8 cellular contexts compared by ENCODE assay signal in genomic region chr3:46926447-46926846, GRCh38. TPM values are rescaled to one million over a fixed set of nuclear protein-coding genes. Genes with fewer than 3 reads are reported as not detected.
DNase-seq lines count a peak whose midpoint lies in the region; ATAC-seq and TF ChIP-seq lines count a peak whose summit lies in the region.

No MANE protein-coding gene starts in this region.

- no peak overlapping the region for H3K4me3 ChIP-seq in coronary artery

- intact Hi-C loops in CD14-positive monocyte (cut with micrococcal nuclease) = loop anchor here in 1 of 2 donors (5.0 kb wide), 2 partner anchors 41 to 61 kb away; no protein-coding TSS in a partner anchor

- H3K27me3 Mint-ChIP-seq in CD14-positive monocyte (ENCODE audit: low read depth in 3 of 3) = no peaks in the 10 kb centered on the region
- H3K27me3 Mint-ChIP-seq in natural killer cell treated with Interleukin-12 subunit alpha and Interleukin-12 subunit beta and Interleukin-15 and Interleukin-18, amount 100 ng/mL, for 72 hours = no peaks in the 10 kb centered on the region

- DNase-seq in CD14-positive monocyte (ENCODE audit: low spot score) (no peak), coronary artery (ENCODE audit: low spot score) (peak; percentile 62), retina (no peak), NCI-H2171 treated with DMSO at 0.1 percent for 48 hours (lab: John Stamatoyannopoulos, UW) (no peak)
- no peak for DNase-seq in natural killer cell treated with Interleukin-12 subunit alpha and Interleukin-12 subunit beta and Interleukin-15 and Interleukin-18, amount 100 ng/mL, for 72 hours (ENCODE audit: low spot score)

- TF ChIP-seq CTCF in CD14-positive monocyte (IDR thresholded peaks at IDR 0.05) (no peak), coronary artery (IDR thresholded peaks at IDR 0.05) (no peak)

- ATAC-seq in HG03097 (IDR thresholded peaks at IDR 0.05; ENCODE audit: low FRiP score, unreplicated experiment) = peak; percentile 1
- no peak for ATAC-seq in natural killer cell treated with Interleukin-12 subunit alpha and Interleukin-12 subunit beta and Interleukin-15 and Interleukin-18, amount 100 ng/mL, for 72 hours
- no peak for ATAC-seq in GM18867 (IDR thresholded peaks at IDR 0.05; ENCODE audit: unreplicated experiment)
- no peak for ATAC-seq in GM18873 (IDR thresholded peaks at IDR 0.05; ENCODE audit: low FRiP score, unreplicated experiment)

- peaks cover 67% of the 10 kb centered on the region for H3K4me1 Mint-ChIP-seq in CD14-positive monocyte
- peaks cover 60 to 66% of the 10 kb centered on the region in 2 donors for H3K4me1 Mint-ChIP-seq in natural killer cell treated with Interleukin-12 subunit alpha and Interleukin-12 subunit beta and Interleukin-15 and Interleukin-18, amount 100 ng/mL, for 72 hours (ENCODE audit: low read depth in 2 of 2)

- peak overlapping the region; percentile 66 to 72 for H3K27ac ChIP-seq in coronary artery

- H3K27ac Mint-ChIP-seq in CD14-positive monocyte = peak overlapping the region; percentile 92 to 98 (median 97)
- peak overlapping the region; percentile 64 to 77 for H3K27ac Mint-ChIP-seq in natural killer cell treated with Interleukin-12 subunit alpha and Interleukin-12 subunit beta and Interleukin-15 and Interleukin-18, amount 100 ng/mL, for 72 hours

- H3K9me3 Mint-ChIP-seq in CD14-positive monocyte = peaks cover 0 to 7% (median 3%) of the 10 kb centered on the region in 7 donors
- peaks cover 4% of the 10 kb centered on the region for H3K9me3 Mint-ChIP-seq in natural killer cell treated with Interleukin-12 subunit alpha and Interleukin-12 subunit beta and Interleukin-15 and Interleukin-18, amount 100 ng/mL, for 72 hours

- H3K36me3 Mint-ChIP-seq in CD14-positive monocyte = peaks cover 53 to 58% of the 10 kb centered on the region in 2 donors
- peaks cover 12% of the 10 kb centered on the region for H3K36me3 Mint-ChIP-seq in natural killer cell treated with Interleukin-12 subunit alpha and Interleukin-12 subunit beta and Interleukin-15 and Interleukin-18, amount 100 ng/mL, for 72 hours

- peak overlapping the region; percentile 65 to 73 for H3K4me3 Mint-ChIP-seq in CD14-positive monocyte
- no peak overlapping the region for H3K4me3 Mint-ChIP-seq in natural killer cell treated with Interleukin-12 subunit alpha and Interleukin-12 subunit beta and Interleukin-15 and Interleukin-18, amount 100 ng/mL, for 72 hours

RNA-seq across cellular contexts. Expression of gene PTH1R, which starts 48.9 kb away (rescaled TPM):
- polyA plus RNA-seq in CD14-positive monocyte = not detected
- total RNA-seq in natural killer cell treated with Interleukin-12 subunit alpha and Interleukin-12 subunit beta and Interleukin-15 and Interleukin-18, amount 100 ng/mL, for 72 hours = not detected

RNA-seq across cellular contexts. Expression of gene CCDC12, which starts 50.1 kb away (rescaled TPM):
- 10 to 100 TPM; 50.1 to 55.8 TPM for polyA plus RNA-seq in CD14-positive monocyte
- 10 to 100 TPM; 58.0 to 89.8 TPM for total RNA-seq in natural killer cell treated with Interleukin-12 subunit alpha and Interleukin-12 subunit beta and Interleukin-15 and Interleukin-18, amount 100 ng/mL, for 72 hours

RNA-seq across cellular contexts. Expression of gene NBEAL2, which starts 53.0 kb away (rescaled TPM):
- polyA plus RNA-seq in CD14-positive monocyte = 10 to 100 TPM; 10.4 to 17.3 TPM
- 100 to 1,000 TPM; 121 to 255 TPM for total RNA-seq in natural killer cell treated with Interleukin-12 subunit alpha and Interleukin-12 subunit beta and Interleukin-15 and Interleukin-18, amount 100 ng/mL, for 72 hours
